Comparison of ENCODE assay signal across 14 cellular contexts in genomic region chr7:16318989-16319915, GRCh38.
DNase-seq lines count a peak whose midpoint lies in the region; ATAC-seq, FAIRE-seq and TF ChIP-seq lines count a peak whose summit lies in the region.
"Had no signal": no experiment of that assay in that cellular context is flagged by ENCODE, and none has a peak within 500 bp of the region (broad histone marks: within the 10 kb centered on the region; RNA-seq: fewer than 3 reads in every experiment).

No MANE protein-coding gene starts in this region.

- H3K4me1 ChIP-seq in BE2C = peaks cover 35% of the 10 kb centered on the region
- H3K4me1 ChIP-seq in left lung = no peaks in the 10 kb centered on the region

- H3K27me3 ChIP-seq in BE2C = no peaks in the 10 kb centered on the region
- H3K27me3 ChIP-seq in left lung = no peaks in the 10 kb centered on the region
- H3K27me3 ChIP-seq: ovary had no signal

- no peak for ATAC-seq in HG02571 (IDR thresholded peaks at IDR 0.05; ENCODE audit: unreplicated experiment)
- no peak for ATAC-seq in left lung

- no peak for TF ChIP-seq CTCF in BE2C (IDR thresholded peaks at IDR 0.05; ENCODE audit: low read depth, low read length)
- no peak for TF ChIP-seq CTCF in astrocyte of the spinal cord (IDR thresholded peaks at IDR 0.05; ENCODE audit: low read depth, low read length)
- no peak for TF ChIP-seq CTCF in left lung (IDR thresholded peaks at IDR 0.05)

- H3K9me3 ChIP-seq in BE2C (no peaks in the 10 kb centered on the region), left lung (no peaks in the 10 kb centered on the region)
- H3K9me3 ChIP-seq: ovary had no signal

- H3K36me3 ChIP-seq in BE2C (no peaks in the 10 kb centered on the region), left lung (no peaks in the 10 kb centered on the region)
- H3K36me3 ChIP-seq: ovary had no signal

- DNase-seq in BE2C = peak; percentile 46
- DNase-seq in M059J (ENCODE audit: low read depth) = peak; percentile 73
- DNase-seq in astrocyte of the spinal cord (ENCODE audit: low read depth, low spot score) = peak; percentile 60
- peak; percentile 63 for DNase-seq in inferior parietal cortex (ENCODE audit: extremely low spot score)
- no peak for DNase-seq in frontal cortex (ENCODE audit: low spot score in 2 of 2)
- DNase-seq in left lung = no peak
- DNase-seq in AG20443 (ENCODE audit: low spot score) = no peak
- DNase-seq: activated naive CD8-positive, alpha-beta T cell treated with anti-CD3 and anti-CD28 coated beads, Interleukin-2, amount 10 ng/mL, durations not matched to agents 7 days and 5 days; effector CD4-positive, alpha-beta T cell; GF-D8; NCI-H2171 treated with DMSO at 0.1 percent for 48 hours; ovary; RPMI8226 had no signal

- H3K27ac ChIP-seq in left lung = no peak overlapping the region
- H3K27ac ChIP-seq: ovary had no signal

- intact Hi-C loops in left lung (cut with DNase I) = no loop called here

- H3K4me3 ChIP-seq in BE2C (ENCODE audit: low read depth, low read length) (peak overlapping the region; percentile 14), astrocyte of the spinal cord (ENCODE audit: low read depth, low read length) (no peak overlapping the region), left lung (no peak overlapping the region)
- H3K4me3 ChIP-seq: ovary had no signal

- in situ Hi-C loops in astrocyte of the spinal cord (cut with HindIII; ENCODE audit: low sequenced_read_pairs) = no loop called here

- no peak for FAIRE-seq in frontal cortex (lab: Jason Lieb, UNC)

Comparison
In these comparisons a context has a peak if more than half of its experiments do, and no peak if none do; other contexts are left out.
1. DNase-seq: peak in BE2C (single experiment), M059J (single experiment), astrocyte of the spinal cord (single experiment) and inferior parietal cortex (single experiment); none in frontal cortex (0 of 2), left lung (0 of 2) and AG20443 (single experiment).